In the genomic region with DNA sequence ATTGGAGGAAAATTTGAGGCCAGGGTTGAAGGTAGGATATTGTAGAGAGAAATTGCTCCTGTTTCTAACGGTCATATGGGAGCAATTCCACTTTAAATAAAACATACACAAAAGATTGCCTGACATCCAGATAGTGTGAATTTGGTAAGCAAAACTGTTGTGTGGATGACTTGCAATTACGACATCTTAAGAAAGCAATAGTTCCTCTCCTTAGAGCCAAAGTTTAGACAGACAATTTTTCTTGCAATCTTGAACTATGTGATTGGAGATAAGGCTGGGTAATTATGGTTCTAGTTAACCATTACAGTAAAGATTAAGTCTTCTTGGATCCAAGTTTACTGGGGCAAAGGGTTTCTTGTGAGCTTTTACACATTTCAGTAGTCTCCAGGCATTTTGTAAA, we compare ENCODE assay signal across 23 cellular contexts.
A peak's percentile ranks its signal among the peaks of the same experiment; 100 is the strongest.
DNase-seq lines count a peak whose midpoint lies in the region; ATAC-seq, FAIRE-seq and TF ChIP-seq lines count a peak whose summit lies in the region.
"Had no signal": no experiment of that assay in that cellular context is flagged by ENCODE, and none has a peak within 500 bp of the region (broad histone marks: within the 10 kb centered on the region; RNA-seq: fewer than 3 reads in every experiment).

No MANE protein-coding gene starts in this region.

- H3K27ac Mint-ChIP-seq in astrocyte (ENCODE audit: unreplicated experiment) = no peak overlapping the region
- H3K27ac Mint-ChIP-seq: CD4-positive, alpha-beta T cell; GM23338 had no signal

- H3K27me3 Mint-ChIP-seq in astrocyte (ENCODE audit: low read depth, unreplicated experiment) = no peaks in the 10 kb centered on the region
- H3K27me3 Mint-ChIP-seq: CD4-positive, alpha-beta T cell had no signal

- H3K36me3 ChIP-seq in astrocyte (ENCODE audit: insufficient read depth, low read length) (no peaks in the 10 kb centered on the region), SJCRH30 (no peaks in the 10 kb centered on the region)

- WGBS in A549 (ENCODE audit: missing lambda C conversion rate) = 39% methylated on average over 2 of the region's 2 CpGs

- H3K9ac ChIP-seq in astrocyte (ENCODE audit: low read length) = no peak overlapping the region
- H3K9ac ChIP-seq: KMS-11 had no signal

- ATAC-seq in A549 (no peak), left ventricle myocardium superior (no peak)
- ATAC-seq: GM23338 had no signal

- POLR2A ChIA-PET in A549 (lab: Yijun Ruan, JAX) = no interaction called here

- no peaks in the 10 kb centered on the region for H3K79me2 ChIP-seq in astrocyte (ENCODE audit: insufficient read depth, low read length)

- H3K4me1 ChIP-seq in A549 = no peaks in the 10 kb centered on the region
- H3K4me1 ChIP-seq in astrocyte (ENCODE audit: insufficient read depth, low read length) = no peaks in the 10 kb centered on the region
- no peaks in the 10 kb centered on the region for H3K4me1 ChIP-seq in SJCRH30
- H3K4me1 ChIP-seq: Caco-2 had no signal

- H4K20me1 ChIP-seq in astrocyte (ENCODE audit: insufficient read depth, low read length) = no peaks in the 10 kb centered on the region

- no peak for TF ChIP-seq EP300 in A549 (IDR thresholded peaks at IDR 0.05)

- DNase-seq in A549 (ENCODE audit: low read depth in 1 of 2, low spot score in 1 of 2) (no peak), NCI-H226 (peak; percentile 40), astrocyte (ENCODE audit: low read depth) (peak; percentile 27), iris pigment epithelial cell (ENCODE audit: low read depth) (peak; percentile 46), RKO (ENCODE audit: low spot score) (no peak), left ventricle myocardium superior (no peak), SJCRH30 (no peak), iPS-NIHi7 (ENCODE audit: extremely low spot score) (no peak)
- DNase-seq: Caco-2; CD4-positive, alpha-beta T cell; DMS153; HCEC 1CT; NCI-H1105; NCI-H146; NCI-H2029 treated with DMSO at 0.1 percent for 48 hours; NCI-H345; NCI-H524; NCI-H774; SHP77 had no signal

- CTCF ChIA-PET in A549 (lab: Yijun Ruan, JAX) = no interaction called here

- intact Hi-C loops in left ventricle myocardium superior (cut with micrococcal nuclease) = no loop called here

- H3K4me3 Mint-ChIP-seq in astrocyte (ENCODE audit: unreplicated experiment) = no peak overlapping the region
- H3K4me3 Mint-ChIP-seq: CD4-positive, alpha-beta T cell; GM23338 had no signal

- H3K9me3 Mint-ChIP-seq in astrocyte (ENCODE audit: unreplicated experiment) = no peaks in the 10 kb centered on the region
- H3K9me3 Mint-ChIP-seq: GM23338 had no signal

- no peaks in the 10 kb centered on the region for H3K9me3 ChIP-seq in A549
- no peaks in the 10 kb centered on the region for H3K9me3 ChIP-seq in astrocyte (ENCODE audit: insufficient read depth, low read depth, low read length)
- no peaks in the 10 kb centered on the region for H3K9me3 ChIP-seq in SJCRH30 (replicated peaks)
- H3K9me3 ChIP-seq: Caco-2 had no signal

- TF ChIP-seq CTCF in A549 (IDR thresholded peaks at IDR 0.05) (no peak), astrocyte (IDR thresholded peaks at IDR 0.05; ENCODE audit: insufficient read depth, low read depth, low read length) (no peak)

- no peak overlapping the region for H2AFZ ChIP-seq in astrocyte (ENCODE audit: low read depth, low read length)
- H2AFZ ChIP-seq: GM23338 had no signal

- no peak overlapping the region for H3K4me2 ChIP-seq in A549
- no peak overlapping the region for H3K4me2 ChIP-seq in astrocyte (ENCODE audit: low read length)
- H3K4me2 ChIP-seq: GM23338, KMS-11 had no signal

- no peak overlapping the region for H3K27ac ChIP-seq in A549
- no peak overlapping the region for H3K27ac ChIP-seq in astrocyte (ENCODE audit: low read depth, low read length)
- H3K27ac ChIP-seq in SJCRH30 = no peak overlapping the region
- H3K27ac ChIP-seq: KMS-11 had no signal

- TF ChIP-seq RAD21 in A549 (conservative IDR thresholded peaks at IDR 0.05 in 1 of 2, IDR thresholded peaks at IDR 0.05 in 1 of 2) = no peak

- peaks cover 4% of the 10 kb centered on the region for H3K4me1 Mint-ChIP-seq in astrocyte (ENCODE audit: low read depth, unreplicated experiment)
- H3K4me1 Mint-ChIP-seq: GM23338 had no signal

- H3K4me3 ChIP-seq in A549 = no peak overlapping the region
- H3K4me3 ChIP-seq in astrocyte (ENCODE audit: insufficient read depth, low read depth, low read length) = no peak overlapping the region
- H3K4me3 ChIP-seq in SJCRH30 = no peak overlapping the region
- H3K4me3 ChIP-seq: GM23338 had no signal

- no peaks in the 10 kb centered on the region for H3K36me3 Mint-ChIP-seq in astrocyte (ENCODE audit: low read depth, unreplicated experiment)

- no peak for TF ChIP-seq POLR2A in A549 (IDR thresholded peaks at IDR 0.05; ENCODE audit: low read length)

- H3K27me3 ChIP-seq in astrocyte (ENCODE audit: insufficient read depth, low read length) = no peaks in the 10 kb centered on the region
- H3K27me3 ChIP-seq in SJCRH30 = no peaks in the 10 kb centered on the region; the same call in 1 of the 2 replicates

- no peak for FAIRE-seq in A549 (lab: Jason Lieb, UNC)
- no peak for FAIRE-seq in astrocyte (lab: Jason Lieb, UNC)
- FAIRE-seq: A204.1, GM12891 had no signal

TF ChIP-seq in A549, 52 proteins besides CTCF, POLR2A, EP300 and RAD21:
- TF ChIP-seq PBX3 (IDR thresholded peaks at IDR 0.05) (no peak), NFE2L2 (conservative IDR thresholded peaks at IDR 0.05; ENCODE audit: low read length) (peak; percentile 61; the same call in 1 of the 2 replicates), CHD2 (IDR thresholded peaks at IDR 0.05; ENCODE audit: low read length, partially characterized antibody) (no peak), MYC (IDR thresholded peaks at IDR 0.05; ENCODE audit: borderline replicate concordance, low read length) (no peak), E2F6 (IDR thresholded peaks at IDR 0.05; ENCODE audit: borderline replicate concordance, low read depth) (no peak), FOXS1 (CRISPR knock-in tag; IDR thresholded peaks at IDR 0.05) (no peak)

Comparison
In these comparisons a context has a peak if more than half of its experiments do, and no peak if none do; other contexts are left out.
1. DNase-seq: peak in NCI-H226 (single experiment), astrocyte (single experiment) and iris pigment epithelial cell (single experiment); none in A549 (0 of 2), RKO (single experiment), left ventricle myocardium superior (single experiment), SJCRH30 (0 of 2) and iPS-NIHi7 (single experiment).